ENCODE assay signal across 8 cellular contexts in genomic region chr3:171838218-171838720, GRCh38. TPM values are rescaled to one million over a fixed set of nuclear protein-coding genes. Genes with fewer than 3 reads are reported as not detected.
A peak's percentile ranks its signal among the peaks of the same experiment; 100 is the strongest.
DNase-seq lines count a peak whose midpoint lies in the region; ATAC-seq and TF ChIP-seq lines count a peak whose summit lies in the region.

No MANE protein-coding gene starts in this region.

- TF ChIP-seq EP300 in transverse colon (IDR thresholded peaks at IDR 0.05; ENCODE audit: low read depth), result no peak

- no peak for TF ChIP-seq POLR2A in transverse colon (IDR thresholded peaks at IDR 0.05)

- DNase-seq in KBM-7 (peak; percentile 40), choroid plexus epithelial cell (ENCODE audit: low read depth) (peak; percentile 88), medulla oblongata (ENCODE audit: extremely low spot score) (peak; percentile 77), transverse colon (peak; percentile 20), NCI-H2171 treated with DMSO at 0.1 percent for 48 hours (lab: John Stamatoyannopoulos, UW) (no peak), NCI-H1417 treated with DMSO at 0.1 percent for 48 hours (lab: John Stamatoyannopoulos, UW) (no peak)
- no peak for DNase-seq in effector CD4-positive, alpha-beta T cell

- TF ChIP-seq CTCF in choroid plexus epithelial cell (conservative IDR thresholded peaks at IDR 0.05; ENCODE audit: low read depth, low read length), result peak; percentile 44
- peak in 1 of 5 experiments; percentile 10 for TF ChIP-seq CTCF in transverse colon (IDR thresholded peaks at IDR 0.05)

- no peaks in the 10 kb centered on the region for H3K36me3 ChIP-seq in transverse colon

- intact Hi-C loops in transverse colon (cut with DNase I; ENCODE audit: low total_unique reads), result no loop called here

- H3K27ac ChIP-seq in transverse colon, result peak overlapping the region; percentile 34 to 66 (median 65)

- H3K4me3 ChIP-seq in choroid plexus epithelial cell (ENCODE audit: low read depth, low read length), result peak overlapping the region; percentile 39
- no peak overlapping the region for H3K4me3 ChIP-seq in transverse colon

- peaks cover 0 to 30% (median 6%) of the 10 kb centered on the region in 4 donors for H3K4me1 ChIP-seq in transverse colon

- H3K9me3 ChIP-seq in transverse colon, result no peaks in the 10 kb centered on the region

- no peak for ATAC-seq in HG03378 (IDR thresholded peaks at IDR 0.05; ENCODE audit: unreplicated experiment)

- WGBS in transverse colon (ENCODE audit: low coverage in 1 of 2), 2 donors, result 24 to 36% methylated on average over 4 to 6 of the region's 6 CpGs

- no peaks in the 10 kb centered on the region for H3K27me3 ChIP-seq in transverse colon

- in situ Hi-C loops in KBM-7 (cut with MboI; ENCODE audit: low pct_unique_long_range_greater_than_20kb, low sequenced_read_pairs) (no loop called here), transverse colon (cut with MboI; ENCODE audit: low pct_ligation_motif_present in 1 of 4, low pct_unique_long_range_greater_than_20kb in 1 of 4, low sequenced_read_pairs in 3 of 4) (loop anchor here in 2 of 4 donors (25.0 kb wide), 2 partner anchors 201 to 499 kb away; no protein-coding TSS in a partner anchor)

RNA-seq across cellular contexts. Expression of gene TMEM212, which starts 4.9 kb away (rescaled TPM):
- total RNA-seq in transverse colon, result not detected

RNA-seq across cellular contexts. Expression of gene PLD1, which starts 28.0 kb away (rescaled TPM):
- 10 to 100 TPM; 52.1 to 88.3 (median 77.4) TPM for total RNA-seq in transverse colon

Comparison
In these comparisons a context has a peak if more than half of its experiments do, and no peak if none do; other contexts are left out.
1. DNase-seq: peak in KBM-7 (single experiment), choroid plexus epithelial cell (single experiment), medulla oblongata (single experiment) and transverse colon (single experiment); none in NCI-H2171 treated with DMSO at 0.1 percent for 48 hours (single experiment), effector CD4-positive, alpha-beta T cell (single experiment) and NCI-H1417 treated with DMSO at 0.1 percent for 48 hours (single experiment).